Comparison of ENCODE assay signal across 1 cellular context in genomic region chr10:117284726-117285494, GRCh38.
A peak's percentile ranks its signal among the peaks of the same experiment; 100 is the strongest.
TF ChIP-seq lines count a peak whose summit lies in the region.

No MANE protein-coding gene starts in this region.

TF ChIP-seq in HepG2, 621 proteins besides CTCF, POLR2A, EP300 and RAD21:
- TF ChIP-seq ZBTB4 (CRISPR knock-in tag; IDR thresholded peaks at IDR 0.05; ENCODE audit: borderline replicate concordance) (no peak), RBM22 (optimal IDR thresholded peaks at IDR 0.05; ENCODE audit: low read length) (peak; percentile 41), MYPOP (CRISPR knock-in tag; IDR thresholded peaks at IDR 0.05) (no peak)
TF ChIP-seq in HepG2: peak in this region for 1.
